13 cellular contexts compared by ENCODE assay signal in the genomic region with DNA sequence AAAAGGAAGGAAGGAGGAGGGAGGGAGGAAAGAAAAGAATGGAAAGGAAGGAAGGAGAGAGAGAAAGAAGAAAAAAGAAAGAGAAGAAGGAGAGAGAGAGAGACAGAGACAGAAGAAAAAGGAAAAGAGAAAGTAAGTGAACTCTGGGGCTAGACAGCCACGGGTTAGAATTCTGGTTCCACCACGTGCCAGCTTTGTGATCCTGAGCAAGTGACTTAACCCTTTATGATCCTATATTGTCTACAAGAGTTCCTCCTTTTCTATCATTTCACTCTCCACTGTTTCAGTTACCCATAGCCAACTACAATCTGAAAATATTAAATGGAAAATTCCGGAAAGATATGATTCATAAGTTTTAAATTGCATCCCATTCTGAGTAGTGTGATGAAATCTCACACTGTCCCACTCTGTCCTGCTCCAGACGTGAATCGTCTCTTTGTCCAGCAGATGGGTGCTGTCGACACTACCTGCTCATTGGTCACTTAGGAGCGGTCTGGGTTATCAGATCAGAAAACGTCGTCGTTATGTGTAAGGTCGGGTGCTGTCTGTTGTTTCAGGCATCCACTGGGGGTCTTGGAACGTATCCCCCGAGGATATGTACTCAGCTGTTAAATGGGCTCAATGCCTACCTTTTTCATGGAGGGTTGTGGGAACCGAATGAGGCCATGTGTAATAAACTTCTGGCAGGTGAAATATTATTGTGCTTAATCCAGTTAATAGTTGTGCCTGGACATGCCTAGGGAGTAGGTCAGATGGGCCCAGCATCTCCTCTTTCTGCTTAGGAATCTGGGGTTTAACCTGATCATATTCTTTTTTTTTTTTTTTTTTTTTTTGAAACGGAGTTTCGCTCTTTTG. TPM values are rescaled to one million over a fixed set of nuclear protein-coding genes. Genes with fewer than 3 reads are reported as not detected.
DNase-seq lines count a peak whose midpoint lies in the region; ATAC-seq and TF ChIP-seq lines count a peak whose summit lies in the region.
"Had no signal": no experiment of that assay in that cellular context is flagged by ENCODE, and none has a peak within 500 bp of the region (broad histone marks: within the 10 kb centered on the region; RNA-seq: fewer than 3 reads in every experiment).

No MANE protein-coding gene starts in this region.

- H3K27ac ChIP-seq in BLaER1 treated with 17β-estradiol and CSF1 and Interleukin-3, amounts not matched to agents 10 nM and 100 nM: no peak overlapping the region
- H3K27ac ChIP-seq in coronary artery: peak overlapping the region; percentile 1 to 10

- no peaks in the 10 kb centered on the region for H3K27me3 ChIP-seq in BLaER1 treated with 17β-estradiol and CSF1 and Interleukin-3, amounts not matched to agents 10 nM and 100 nM

- H3K4me1 ChIP-seq in BLaER1 treated with 17β-estradiol and CSF1 and Interleukin-3, amounts not matched to agents 10 nM and 100 nM: peaks cover 8 to 52% (median 17%) of the 10 kb centered on the region in 10 experiments; a peak in 17 of 20 replicates
- H3K4me1 ChIP-seq in mucosa of descending colon (ENCODE audit: low read depth): peaks cover 26% of the 10 kb centered on the region

- no peak overlapping the region; a peak in 1 of 22 replicates for H3K9ac ChIP-seq in BLaER1 treated with 17β-estradiol and CSF1 and Interleukin-3, amounts not matched to agents 10 nM and 100 nM

- no peaks in the 10 kb centered on the region for H3K9me3 ChIP-seq in BLaER1 treated with 17β-estradiol and CSF1 and Interleukin-3, amounts not matched to agents 10 nM and 100 nM (replicated peaks in 1 of 11)
- no peaks in the 10 kb centered on the region for H3K9me3 ChIP-seq in mucosa of descending colon

- H3K36me3 ChIP-seq in BLaER1 treated with 17β-estradiol and CSF1 and Interleukin-3, amounts not matched to agents 10 nM and 100 nM: 0 out of 22 replicates have a peak, but pooled peaks cover 0 to 14% (median 0%) of the 10 kb centered on the region in 11 experiments
- no peaks in the 10 kb centered on the region for H3K36me3 ChIP-seq in mucosa of descending colon (ENCODE audit: low read depth)

- TF ChIP-seq CTCF in coronary artery (IDR thresholded peaks at IDR 0.05) (no peak), mucosa of descending colon (IDR thresholded peaks at IDR 0.05) (no peak)

- peaks cover 0 to 97% (median 0%) of the 10 kb centered on the region in 11 experiments; a peak in 5 of 22 replicates for H4K20me1 ChIP-seq in BLaER1 treated with 17β-estradiol and CSF1 and Interleukin-3, amounts not matched to agents 10 nM and 100 nM

- intact Hi-C loops in mucosa of descending colon (cut with DNase I, micrococcal nuclease): no loop called here

- DNase-seq in RPMI7951 (ENCODE audit: low read depth) (peak; percentile 41), coronary artery (ENCODE audit: low spot score) (no peak), mucosa of descending colon (no peak), COLO668 (lab: John Stamatoyannopoulos, UW; ENCODE audit: unreplicated experiment) (no peak), NCI-H446 treated with DMSO at 0.1 percent for 48 hours (lab: John Stamatoyannopoulos, UW) (no peak), NCI-H2171 treated with DMSO at 0.1 percent for 48 hours (lab: John Stamatoyannopoulos, UW) (no peak), NCI-H2196 treated with DMSO at 0.1 percent for 48 hours (lab: John Stamatoyannopoulos, UW; ENCODE audit: unreplicated experiment) (no peak)
- DNase-seq: activated CD4-positive, alpha-beta T cell treated with anti-CD3 and anti-CD28 coated beads for 36 hours; AML-193; caudate nucleus; EL; NCI-H526 treated with DMSO at 0.1 percent for 48 hours had no signal

- peak overlapping the region; percentile 5 to 71 (median 38); a peak in 17 of 22 replicates for H3K4me2 ChIP-seq in BLaER1 treated with 17β-estradiol and CSF1 and Interleukin-3, amounts not matched to agents 10 nM and 100 nM

- no peak overlapping the region for H3K4me3 ChIP-seq in BLaER1 treated with 17β-estradiol and CSF1 and Interleukin-3, amounts not matched to agents 10 nM and 100 nM
- no peak overlapping the region for H3K4me3 ChIP-seq in coronary artery
- H3K4me3 ChIP-seq in mucosa of descending colon: no peak overlapping the region

- peak; percentile 40 for ATAC-seq in mucosa of descending colon
- ATAC-seq: activated CD4-positive, alpha-beta T cell treated with anti-CD3 and anti-CD28 coated beads for 36 hours had no signal

RNA-seq across cellular contexts. Expression of gene TMEM51, which starts 19.1 kb away (rescaled TPM):
- 19.9 and 23.4 TPM in 2 replicates for total RNA-seq in RPMI7951 (2014; rRNA removed; shearing (Covaris generic))
- total RNA-seq in mucosa of descending colon: 10 to 100 TPM; 19.1 to 31.8 (median 26.6) TPM

Comparison
In these comparisons a context has a peak if more than half of its experiments do, and no peak if none do; other contexts are left out.
1. H3K27ac ChIP-seq: peak in coronary artery (2 of 2); none in BLaER1 treated with 17β-estradiol and CSF1 and Interleukin-3, amounts not matched to agents 10 nM and 100 nM (0 of 11).